ENCODE assay signal across 8 cellular contexts in genomic region chr2:197499594-197500502, GRCh38. TPM values are rescaled to one million over a fixed set of nuclear protein-coding genes. Genes with fewer than 3 reads are reported as not detected.
A peak's percentile ranks its signal among the peaks of the same experiment; 100 is the strongest.
DNase-seq lines count a peak whose midpoint lies in the region; ATAC-seq and TF ChIP-seq lines count a peak whose summit lies in the region.

TSS of gene HSPD1 (minus strand) at chr2:197499840. CDS start at chr2:197498848, 992 bp downstream.
TSS of gene HSPE1 (plus strand) at chr2:197500379. CDS start at chr2:197500437, 58 bp downstream.

- H2BK20ac ChIP-seq in IMR-90 (ENCODE audit: low read depth, low read length): no peak within 1 kb of the TSS; the same call in 1 of the 2 replicates

- peak within 1 kb of the TSS; percentile 90 for H2AFZ ChIP-seq in IMR-90 (replicated peaks; ENCODE audit: low read length, poor library complexity)

- peak within 1 kb of the TSS; percentile 81 for H4K91ac ChIP-seq in IMR-90 (ENCODE audit: insufficient read depth, low read depth, low read length)

- H3K4me1 ChIP-seq in IMR-90 (ENCODE audit: control insufficient read depth, insufficient read depth, low read length) (0 out of 2 replicates have a peak, but pooled peaks cover 1% of the 10 kb centered on the region), mononuclear cell (ENCODE audit: insufficient read depth, low read length) (peaks cover 39% of the 10 kb centered on the region)

- peak within 1 kb of the TSS; percentile 74 for H3K27ac ChIP-seq in IMR-90 (ENCODE audit: insufficient read depth, low read length)

- H2AK5ac ChIP-seq in IMR-90 (ENCODE audit: low read depth, low read length): peak within 1 kb of the TSS; percentile 79

- peak within 1 kb of the TSS; percentile 58 for H3K18ac ChIP-seq in IMR-90 (ENCODE audit: low read depth, low read length)

- peak within 1 kb of the TSS; percentile 88 for H2BK120ac ChIP-seq in IMR-90 (ENCODE audit: low read depth, low read length)

- H3K9ac ChIP-seq in IMR-90 (ENCODE audit: low read depth, low read length): peak within 1 kb of the TSS; percentile 95

- 0 out of 2 replicates have a peak, but pooled peaks cover 3% of the 10 kb centered on the region for H3K9me1 ChIP-seq in IMR-90 (ENCODE audit: insufficient read depth, low read length)

- H3K23ac ChIP-seq in IMR-90 (ENCODE audit: low read depth, low read length): peak within 1 kb of the TSS; percentile 96

- H3K56ac ChIP-seq in IMR-90 (ENCODE audit: extremely low read depth, insufficient read depth, low read length): peak within 1 kb of the TSS; percentile 84

- peak within 1 kb of the TSS; percentile 72 for H2BK5ac ChIP-seq in IMR-90 (ENCODE audit: low read depth, low read length, poor library complexity, severe bottlenecking)

- no peak for TF ChIP-seq CTCF in IMR-90 (conservative IDR thresholded peaks at IDR 0.05; ENCODE audit: low read depth, low read length)

- intact Hi-C loops in IMR-90 (cut with micrococcal nuclease): loop anchor here (1.0 to 5.0 kb wide), 3 partner anchors 43 to 279 kb away; partner anchors contain the start of gene MARS2

- peak within 1 kb of the TSS; percentile 88 for H3K14ac ChIP-seq in IMR-90 (replicated peaks; ENCODE audit: low read depth, low read length)

- WGBS in IMR-90 (ENCODE audit: extremely low coverage in 2 of 2, insufficient read length in 1 of 2), 2 experiments: 0% methylated on average over 14 of the region's 104 CpGs; no CpG with 5 or more reads in 1 of the 2 experiments

- peak within 1 kb of the TSS; percentile 83; the same call in 1 of the 2 replicates for H4K5ac ChIP-seq in IMR-90 (ENCODE audit: low read depth, low read length)

- H3K27me3 ChIP-seq in IMR-90 (ENCODE audit: control insufficient read depth, insufficient read depth, low read length): no peaks in the 10 kb centered on the region
- no peaks in the 10 kb centered on the region for H3K27me3 ChIP-seq in mononuclear cell (ENCODE audit: insufficient read depth, low read length)

- peak; percentile 87 for ATAC-seq in GM21528 (IDR thresholded peaks at IDR 0.05; ENCODE audit: low FRiP score, unreplicated experiment)
- ATAC-seq in IMR-90 (ENCODE audit: low read depth): peak; percentile 94

- peaks cover 45% of the 10 kb centered on the region for H4K20me1 ChIP-seq in IMR-90 (ENCODE audit: insufficient read depth, low read length)

- TF ChIP-seq POLR2A in IMR-90 (IDR thresholded peaks at IDR 0.05; ENCODE audit: low read depth, low read length): peak; percentile 71

- H2BK15ac ChIP-seq in IMR-90 (ENCODE audit: low read depth, low read length): peak within 1 kb of the TSS; percentile 7; the same call in 1 of the 3 replicates

- no peak for TF ChIP-seq RAD21 in IMR-90 (IDR thresholded peaks at IDR 0.05; ENCODE audit: low read length)

- H3K9me3 ChIP-seq in IMR-90 (ENCODE audit: control insufficient read depth, insufficient read depth, low read length): no peaks in the 10 kb centered on the region
- no peaks in the 10 kb centered on the region for H3K9me3 ChIP-seq in mononuclear cell (ENCODE audit: low read depth, low read length)

- BruUV-seq in IMR-90 (replicated peaks; lab: Mats Ljungman, UMichigan): no TSS peak

- H4K8ac ChIP-seq in IMR-90 (ENCODE audit: low read depth in 2 of 2, low read length in 2 of 2): peak within 1 kb of the TSS; percentile 68 to 78

- in situ Hi-C loops in IMR-90 (cut with MboI; ENCODE audit: low sequenced_read_pairs): loop anchor here (5.0 to 10.0 kb wide), 2 partner anchors 83 to 275 kb away; no protein-coding TSS in a partner anchor

- H2AK9ac ChIP-seq in IMR-90 (replicated peaks; ENCODE audit: low read depth, low read length, poor library complexity): peak within 1 kb of the TSS; percentile 97

- dilution Hi-C loops in IMR-90 (cut with HindIII; ENCODE audit: low sequenced_read_pairs, unreplicated experiment): no loop called here

- peak; percentile 100 for DNase-seq in DMS 273 (lab: John Stamatoyannopoulos, UW; ENCODE audit: unreplicated experiment)
- DNase-seq in IMR-90: peak; percentile 99
- DNase-seq in OCI-M1 (lab: John Stamatoyannopoulos, UW): peak; percentile 99
- peak; percentile 100 for DNase-seq in activated T-cell treated with anti-CD3 and anti-CD28 coated beads for 24 hours (ENCODE audit: low read depth)
- peak; percentile 90 for DNase-seq in epidermal melanocyte (ENCODE audit: insufficient read length, low spot score)
- DNase-seq in stimulated activated CD8-positive, alpha-beta memory T cell treated with anti-CD3 and anti-CD28 coated beads, Interleukin-4, amount 100 ng/mL, for 1 hour (ENCODE audit: low read depth in 2 of 2, low spot score in 1 of 2): peak; percentile 94

- H3K4me2 ChIP-seq in IMR-90 (ENCODE audit: low read depth, low read length): peak within 1 kb of the TSS; percentile 100

- POLR2A ChIA-PET in IMR-90 (lab: Charles Lee; ENCODE audit: unreplicated experiment): interaction anchor here (0.5 to 1.0 kb wide), 8 partner anchors 12 to 1715 kb away, joined by 3 to 4 read pairs (median 4); partner anchors contain the start of genes COQ10B, MOB4 and SF3B1

- peaks cover 18% of the 10 kb centered on the region for H3K36me3 ChIP-seq in IMR-90 (ENCODE audit: control insufficient read depth, insufficient read depth, low read length)

- peaks cover 21 to 46% of the 10 kb centered on the region in 2 experiments for H3K79me1 ChIP-seq in IMR-90 (ENCODE audit: low read depth in 1 of 2, low read length in 2 of 2)

- peak within 1 kb of the TSS; percentile 81 for H3K4ac ChIP-seq in IMR-90 (ENCODE audit: low read depth, low read length)

- H3K4me3 ChIP-seq in IMR-90 (ENCODE audit: insufficient read depth, low read depth, low read length): peak within 1 kb of the TSS; percentile 74
- H3K4me3 ChIP-seq in mononuclear cell (ENCODE audit: low read length): peak within 1 kb of the TSS; percentile 71

- CTCF ChIA-PET in IMR-90 (lab: Yijun Ruan, JAX): no interaction called here

TF ChIP-seq in IMR-90, 13 proteins besides CTCF, POLR2A, EP300 and RAD21:
- TF ChIP-seq, protein P1, sequence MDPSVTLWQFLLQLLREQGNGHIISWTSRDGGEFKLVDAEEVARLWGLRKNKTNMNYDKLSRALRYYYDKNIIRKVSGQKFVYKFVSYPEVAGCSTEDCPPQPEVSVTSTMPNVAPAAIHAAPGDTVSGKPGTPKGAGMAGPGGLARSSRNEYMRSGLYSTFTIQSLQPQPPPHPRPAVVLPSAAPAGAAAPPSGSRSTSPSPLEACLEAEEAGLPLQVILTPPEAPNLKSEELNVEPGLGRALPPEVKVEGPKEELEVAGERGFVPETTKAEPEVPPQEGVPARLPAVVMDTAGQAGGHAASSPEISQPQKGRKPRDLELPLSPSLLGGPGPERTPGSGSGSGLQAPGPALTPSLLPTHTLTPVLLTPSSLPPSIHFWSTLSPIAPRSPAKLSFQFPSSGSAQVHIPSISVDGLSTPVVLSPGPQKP (IDR thresholded peaks at IDR 0.05; ENCODE audit: borderline replicate concordance, low read depth, low read length): no peak
- TF ChIP-seq FOS (IDR thresholded peaks at IDR 0.05; ENCODE audit: low read depth, low read length) (peak; percentile 100), MXI1 (IDR thresholded peaks at IDR 0.05; ENCODE audit: borderline replicate concordance, low read depth, low read length) (peak; percentile 94), BHLHE40 (IDR thresholded peaks at IDR 0.05; ENCODE audit: low read depth, low read length) (peak; percentile 76), RCOR1 (IDR thresholded peaks at IDR 0.05; ENCODE audit: insufficient replicate concordance, low read length) (no peak), RFX5 (IDR thresholded peaks at IDR 0.05; ENCODE audit: low read depth, low read length) (no peak), MAZ (IDR thresholded peaks at IDR 0.05; ENCODE audit: borderline replicate concordance, low read depth, low read length) (peak; percentile 94), USF2 (IDR thresholded peaks at IDR 0.05; ENCODE audit: low read depth, low read length) (peak; percentile 67)

RNA-seq across cellular contexts. Expression of gene HSPD1, which starts in this region (rescaled TPM):
- total RNA-seq in IMR-90 (2012; rRNA removed) (171 and 374 TPM in 2 replicates), mononuclear cell (90.6 TPM)
- polyA plus RNA-seq in IMR-90 (2012; rRNA removed): 147 and 171 TPM in 2 replicates
- polyA plus RNA-seq in IMR-90 (2012; cell fraction: cytosol; rRNA removed): 45.0 and 57.1 TPM in 2 replicates
- polyA plus RNA-seq in IMR-90 (2012; cell fraction: nucleus; rRNA removed; ENCODE audit: low replicate concordance): 32.5 and 93.3 TPM in 2 replicates

RNA-seq across cellular contexts. Expression of gene HSPE1, which starts in this region (rescaled TPM):
- total RNA-seq in IMR-90 (2012; rRNA removed) (13.3 and 60.3 TPM in 2 replicates), mononuclear cell (35.7 TPM)
- 93.6 and 106 TPM in 2 replicates for polyA plus RNA-seq in IMR-90 (2012; rRNA removed)
- 15.7 and 19.2 TPM in 2 replicates for polyA plus RNA-seq in IMR-90 (2012; cell fraction: cytosol; rRNA removed)
- 9.3 and 26.8 TPM in 2 replicates for polyA plus RNA-seq in IMR-90 (2012; cell fraction: nucleus; rRNA removed; ENCODE audit: low replicate concordance)

Comparison
In these comparisons a context has a peak if more than half of its experiments do, and no peak if none do; other contexts are left out.
1. Peak in every context shown above with its lines: DNase-seq, ATAC-seq, H3K4me3 ChIP-seq and H3K27ac ChIP-seq.